Comparison of ENCODE assay signal across 8 cellular contexts in genomic region chr19:10251792-10252694, GRCh38. TPM values are rescaled to one million over a fixed set of nuclear protein-coding genes. Genes with fewer than 3 reads are reported as not detected.
A peak's percentile ranks its signal among the peaks of the same experiment; 100 is the strongest.
DNase-seq lines count a peak whose midpoint lies in the region; ATAC-seq and TF ChIP-seq lines count a peak whose summit lies in the region.

TSS of gene MRPL4 (plus strand) at chr19:10252214. CDS start at chr19:10252254, 40 bp downstream.

- no peaks in the 10 kb centered on the region for H4K20me1 ChIP-seq in SU-DHL-6 (ENCODE audit: low read depth, low read length)

- H3K9me3 Mint-ChIP-seq in activated naive CD8-positive, alpha-beta T cell treated with anti-CD3 and anti-CD28 coated beads, Interleukin-2, amount 10 ng/mL, durations not matched to agents 7 days and 5 days: no peaks in the 10 kb centered on the region

- H3F3A ChIP-seq in SU-DHL-6 (ENCODE audit: insufficient read depth): peaks cover 22% of the 10 kb centered on the region

- no peaks in the 10 kb centered on the region for H3K9me2 ChIP-seq in SU-DHL-6 (replicated peaks; ENCODE audit: insufficient read depth, low read length)

- DNase-seq in NCI-H128 (lab: John Stamatoyannopoulos, UW; ENCODE audit: unreplicated experiment): peak; percentile 95
- DNase-seq in activated naive CD8-positive, alpha-beta T cell treated with anti-CD3 and anti-CD28 coated beads, Interleukin-2, amount 10 ng/mL, durations not matched to agents 7 days and 5 days: peak; percentile 94
- peak; percentile 89 to 99 (median 97) for DNase-seq in head of caudate nucleus
- DNase-seq in ovary: peak; percentile 95 to 97 (median 96)
- DNase-seq in thyroid gland: peak; percentile 98

- peaks cover 16% of the 10 kb centered on the region for H3K36me3 Mint-ChIP-seq in activated naive CD8-positive, alpha-beta T cell treated with anti-CD3 and anti-CD28 coated beads, Interleukin-2, amount 10 ng/mL, durations not matched to agents 7 days and 5 days

- peak; percentile 75 for TF ChIP-seq POLR2A in GM10847 (IDR thresholded peaks at IDR 0.05; ENCODE audit: extremely low read depth, insufficient read length)
- no peak for TF ChIP-seq POLR2A in ovary (IDR thresholded peaks at IDR 0.05)
- peak in 1 of 2 donors; percentile 54 for TF ChIP-seq POLR2A in thyroid gland (IDR thresholded peaks at IDR 0.05)

- H3K4me3 Mint-ChIP-seq in activated naive CD8-positive, alpha-beta T cell treated with anti-CD3 and anti-CD28 coated beads, Interleukin-2, amount 10 ng/mL, durations not matched to agents 7 days and 5 days: peak within 1 kb of the TSS; percentile 94

- peak within 1 kb of the TSS; percentile 87 for H3K4me3 ChIP-seq in SU-DHL-6 (ENCODE audit: insufficient read depth, low read length, poor library complexity, severe bottlenecking)
- peak within 1 kb of the TSS; percentile 72 for H3K4me3 ChIP-seq in ovary
- peak within 1 kb of the TSS; percentile 54 to 85 (median 85) for H3K4me3 ChIP-seq in thyroid gland (replicated peaks in 1 of 3)

- H3K9ac ChIP-seq in SU-DHL-6 (ENCODE audit: low read length): peak within 1 kb of the TSS; percentile 87

- H2AFZ ChIP-seq in SU-DHL-6 (ENCODE audit: low read depth, low read length, severe bottlenecking): peak within 1 kb of the TSS; percentile 89

- peaks cover 24% of the 10 kb centered on the region for H3K79me2 ChIP-seq in SU-DHL-6 (ENCODE audit: insufficient read depth, low read length)

- peak within 1 kb of the TSS; percentile 67 for H3K27ac ChIP-seq in SU-DHL-6 (ENCODE audit: low read depth, low read length)
- H3K27ac ChIP-seq in ovary: peak within 1 kb of the TSS; percentile 54 to 76
- peak within 1 kb of the TSS; percentile 45 to 65 (median 52) for H3K27ac ChIP-seq in thyroid gland

- H3K4me2 ChIP-seq in SU-DHL-6 (ENCODE audit: low read depth, low read length, poor library complexity, severe bottlenecking): peak within 1 kb of the TSS; percentile 87

- H3K4me1 Mint-ChIP-seq in activated naive CD8-positive, alpha-beta T cell treated with anti-CD3 and anti-CD28 coated beads, Interleukin-2, amount 10 ng/mL, durations not matched to agents 7 days and 5 days: peaks cover 24% of the 10 kb centered on the region

- H3K9me3 ChIP-seq in SU-DHL-6 (ENCODE audit: insufficient read depth, low read length) (no peaks in the 10 kb centered on the region), ovary (no peaks in the 10 kb centered on the region), thyroid gland (no peaks in the 10 kb centered on the region)

- no peaks in the 10 kb centered on the region for H3K27me3 Mint-ChIP-seq in activated naive CD8-positive, alpha-beta T cell treated with anti-CD3 and anti-CD28 coated beads, Interleukin-2, amount 10 ng/mL, durations not matched to agents 7 days and 5 days

- H3K36me3 ChIP-seq in SU-DHL-6 (ENCODE audit: low read length) (0 out of 2 replicates have a peak, but pooled peaks cover 3% of the 10 kb centered on the region), ovary (no peaks in the 10 kb centered on the region), thyroid gland (peaks cover 10% of the 10 kb centered on the region in 2 donors)

- TF ChIP-seq CTCF in SU-DHL-6 (IDR thresholded peaks at IDR 0.05; ENCODE audit: insufficient read depth, low read length, poor library complexity, severe bottlenecking): no peak
- peak in 2 of 3 donors; percentile 14 to 54 for TF ChIP-seq CTCF in ovary (IDR thresholded peaks at IDR 0.05)
- TF ChIP-seq CTCF in thyroid gland (IDR thresholded peaks at IDR 0.05): peak in 1 of 6 experiments; percentile 20

- WGBS in ovary, 3 donors: 0 to 1% (median 0%) methylated on average over 69 to 77 of the region's 77 CpGs
- 0 to 1% methylated on average over 19 to 51 of the region's 77 CpGs for WGBS in thyroid gland, 2 donors

- ATAC-seq in HG02678 (IDR thresholded peaks at IDR 0.05; ENCODE audit: unreplicated experiment): peak; percentile 91
- ATAC-seq in activated naive CD8-positive, alpha-beta T cell treated with anti-CD3 and anti-CD28 coated beads, Interleukin-2, amount 10 ng/mL, durations not matched to agents 7 days and 5 days (ENCODE audit: low read depth): peak; percentile 99

- TF ChIP-seq EP300 in ovary (IDR thresholded peaks at IDR 0.05): no peak

- intact Hi-C loops in head of caudate nucleus (cut with DNase I): loop anchor here (5.0 to 10.0 kb wide), 3 partner anchors 60 to 317 kb away; partner anchors contain the start of genes DNMT1, EIF3G, OLFM2 and P2RY11
- intact Hi-C loops in ovary (cut with DNase I): loop anchor here in 3 of 4 donors (10.0 kb wide), 2 partner anchors 57 to 317 kb away; partner anchors contain the start of genes OLFM2 (in 2 of the 3) and DNMT1 (in 1 of the 3)
- intact Hi-C loops in thyroid gland (cut with DNase I): loop anchor here (10.0 kb wide), 2 partner anchors 137 to 317 kb away; partner anchors contain the start of genes EIF3G, OLFM2 and P2RY11

- H3K27me3 ChIP-seq in SU-DHL-6 (ENCODE audit: low read length) (no peaks in the 10 kb centered on the region), ovary (no peaks in the 10 kb centered on the region), thyroid gland (no peaks in the 10 kb centered on the region)

- H3K27ac Mint-ChIP-seq in activated naive CD8-positive, alpha-beta T cell treated with anti-CD3 and anti-CD28 coated beads, Interleukin-2, amount 10 ng/mL, durations not matched to agents 7 days and 5 days: peak within 1 kb of the TSS; percentile 96

- H3K4me1 ChIP-seq in ovary (ENCODE audit: insufficient read depth) (peaks cover 6% of the 10 kb centered on the region), thyroid gland (peaks cover 0 to 7% of the 10 kb centered on the region in 2 donors)

- POLR2A ChIA-PET in activated naive CD8-positive, alpha-beta T cell treated with anti-CD3 and anti-CD28 coated beads, Interleukin-2, amount 10 ng/mL, durations not matched to agents 7 days and 5 days (lab: Charles Lee): interaction anchor here (0.6 to 3.2 kb wide), 7 partner anchors 13 to 194 kb away, joined by 3 to 11 read pairs (median 4); partner anchors contain the start of genes DNMT1, ICAM1 and TYK2

RNA-seq across cellular contexts. Expression of gene MRPL4, which starts in this region (rescaled TPM):
- 10 to 100 TPM; 55.8 to 59.9 TPM for total RNA-seq in activated naive CD8-positive, alpha-beta T cell treated with anti-CD3 and anti-CD28 coated beads, Interleukin-2, amount 10 ng/mL, durations not matched to agents 7 days and 5 days
- 10 to 100 TPM; 42.2 to 73.3 (median 58.9) TPM for total RNA-seq in ovary
- 10 to 100 TPM in 1 of 2 donors, 1 to 10 TPM in 1; 4.7 to 60.6 TPM for polyA plus RNA-seq in ovary
- 10 to 100 TPM; 36.1 to 81.7 (median 54.9) TPM for total RNA-seq in thyroid gland

Comparison
In these comparisons a context has a peak if more than half of its experiments do, and no peak if none do; other contexts are left out.
1. Peak in every context shown above with its lines: DNase-seq, ATAC-seq, H3K4me3 ChIP-seq and H3K27ac ChIP-seq.